In the genomic region with DNA sequence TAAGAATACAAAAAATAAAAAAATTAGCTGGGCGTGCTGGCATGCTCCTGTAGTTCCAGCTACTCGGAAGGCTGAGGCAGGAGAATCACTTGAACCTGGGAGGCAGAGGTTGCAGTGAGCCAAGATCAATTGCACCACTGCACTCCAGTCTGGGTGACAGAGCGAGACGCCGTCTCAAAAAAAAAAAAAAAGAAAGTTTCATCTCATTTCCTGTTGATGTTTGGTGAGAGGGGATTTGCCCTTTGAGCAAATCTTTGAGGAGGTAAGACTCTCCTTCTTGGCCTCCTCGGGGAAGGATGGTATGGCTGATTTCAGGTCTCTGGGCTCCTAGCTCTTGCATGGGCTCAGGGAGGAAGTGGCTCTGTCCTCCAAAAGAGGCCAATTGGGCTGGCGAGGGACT, we compare ENCODE assay signal across 1 cellular context.
TF ChIP-seq lines count a peak whose summit lies in the region.

No MANE protein-coding gene starts in this region.

TF ChIP-seq in IMR-90, 13 proteins besides CTCF, POLR2A, EP300 and RAD21:
- no peak for TF ChIP-seq CHD1 (IDR thresholded peaks at IDR 0.05; ENCODE audit: low read depth, low read length)
- TF ChIP-seq, protein P1, sequence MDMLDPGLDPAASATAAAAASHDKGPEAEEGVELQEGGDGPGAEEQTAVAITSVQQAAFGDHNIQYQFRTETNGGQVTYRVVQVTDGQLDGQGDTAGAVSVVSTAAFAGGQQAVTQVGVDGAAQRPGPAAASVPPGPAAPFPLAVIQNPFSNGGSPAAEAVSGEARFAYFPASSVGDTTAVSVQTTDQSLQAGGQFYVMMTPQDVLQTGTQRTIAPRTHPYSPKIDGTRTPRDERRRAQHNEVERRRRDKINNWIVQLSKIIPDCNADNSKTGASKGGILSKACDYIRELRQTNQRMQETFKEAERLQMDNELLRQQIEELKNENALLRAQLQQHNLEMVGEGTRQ (IDR thresholded peaks at IDR 0.05; ENCODE audit: low read depth, low read length) = no peak
